Comparison of ENCODE assay signal across 13 cellular contexts in genomic region chr13:107649071-107649470, GRCh38.
DNase-seq lines count a peak whose midpoint lies in the region; ATAC-seq and TF ChIP-seq lines count a peak whose summit lies in the region.
"Had no signal": no experiment of that assay in that cellular context is flagged by ENCODE, and none has a peak within 500 bp of the region (broad histone marks: within the 10 kb centered on the region; RNA-seq: fewer than 3 reads in every experiment).

No MANE protein-coding gene starts in this region.

- ATAC-seq in IMR-90 (ENCODE audit: low read depth) = 0 out of 2 replicates have a peak, but pooled peaks have one; percentile 30
- no peak for ATAC-seq in left lung
- ATAC-seq in HG02981 (IDR thresholded peaks at IDR 0.05; ENCODE audit: unreplicated experiment) = no peak
- ATAC-seq: CD8-positive, alpha-beta T cell had no signal

- no peaks in the 10 kb centered on the region for H3K9me3 ChIP-seq in IMR-90 (ENCODE audit: control insufficient read depth, insufficient read depth, low read length)
- H3K9me3 ChIP-seq in adipocyte (ENCODE audit: control insufficient read depth, low read length) = no peaks in the 10 kb centered on the region
- H3K9me3 ChIP-seq in mesenchymal stem cell (ENCODE audit: control insufficient read depth, low read length) = no peaks in the 10 kb centered on the region
- no peaks in the 10 kb centered on the region for H3K9me3 ChIP-seq in left lung

- no peak overlapping the region for H2BK20ac ChIP-seq in IMR-90 (ENCODE audit: low read depth, low read length)

- H2BK120ac ChIP-seq in IMR-90 (ENCODE audit: low read depth, low read length) (no peak overlapping the region), mesenchymal stem cell (ENCODE audit: low read depth, low read length) (no peak overlapping the region)

- H3K4me3 ChIP-seq in IMR-90 (ENCODE audit: insufficient read depth, low read depth, low read length) (no peak overlapping the region), adipocyte (ENCODE audit: low read length) (no peak overlapping the region), fibroblast of villous mesenchyme (ENCODE audit: low read depth, low read length) (no peak overlapping the region), mesenchymal stem cell (ENCODE audit: insufficient read depth in 1 of 2, low read depth in 1 of 2, low read length in 2 of 2) (no peak overlapping the region), left lung (no peak overlapping the region)
- H3K4me3 ChIP-seq: BLaER1 treated with 17β-estradiol and CSF1 and Interleukin-3, amounts not matched to agents 10 nM and 100 nM had no signal

- H4K5ac ChIP-seq in IMR-90 (ENCODE audit: low read depth, low read length) = no peak overlapping the region

- H3K9me1 ChIP-seq in IMR-90 (ENCODE audit: insufficient read depth, low read length) = no peaks in the 10 kb centered on the region

- no peak overlapping the region for H3K27ac ChIP-seq in IMR-90 (ENCODE audit: insufficient read depth, low read length)
- no peak overlapping the region for H3K27ac ChIP-seq in mesenchymal stem cell (ENCODE audit: low read length, poor library complexity, severe bottlenecking)
- no peak overlapping the region for H3K27ac ChIP-seq in left lung
- H3K27ac ChIP-seq: BLaER1 treated with 17β-estradiol and CSF1 and Interleukin-3, amounts not matched to agents 10 nM and 100 nM had no signal

- no peaks in the 10 kb centered on the region for H4K20me1 ChIP-seq in IMR-90 (ENCODE audit: insufficient read depth, low read length)
- H4K20me1 ChIP-seq: BLaER1 treated with 17β-estradiol and CSF1 and Interleukin-3, amounts not matched to agents 10 nM and 100 nM had no signal

- H2AK9ac ChIP-seq in IMR-90 (replicated peaks; ENCODE audit: low read depth, low read length, poor library complexity) = no peak overlapping the region

- no peak overlapping the region for H3K56ac ChIP-seq in IMR-90 (ENCODE audit: extremely low read depth, insufficient read depth, low read length)

- DNase-seq in IMR-90 (peak; percentile 38), adipocyte (ENCODE audit: low read depth) (peak; percentile 24), fibroblast of villous mesenchyme (ENCODE audit: low read depth) (peak; percentile 6), mesenchymal stem cell (peak; percentile 17), left lung (no peak), epidermal melanocyte (ENCODE audit: insufficient read length, low spot score) (no peak), DMS79 (lab: John Stamatoyannopoulos, UW) (no peak)
- DNase-seq: Calu3; CD8-positive, alpha-beta T cell; DND-41; EL had no signal

- H3K4me2 ChIP-seq in IMR-90 (ENCODE audit: low read depth, low read length) (no peak overlapping the region), mesenchymal stem cell (ENCODE audit: low read length, poor library complexity, severe bottlenecking) (no peak overlapping the region)
- H3K4me2 ChIP-seq: BLaER1 treated with 17β-estradiol and CSF1 and Interleukin-3, amounts not matched to agents 10 nM and 100 nM had no signal

- H4K8ac ChIP-seq in IMR-90 (ENCODE audit: low read depth in 2 of 2, low read length in 2 of 2) = no peak overlapping the region
- no peak overlapping the region for H4K8ac ChIP-seq in mesenchymal stem cell (ENCODE audit: low read length)

- H2BK15ac ChIP-seq in IMR-90 (ENCODE audit: low read depth, low read length) = no peak overlapping the region
- H2BK15ac ChIP-seq in mesenchymal stem cell (ENCODE audit: low read depth, poor library complexity, severe bottlenecking) = no peak overlapping the region

- no peak for TF ChIP-seq RAD21 in IMR-90 (IDR thresholded peaks at IDR 0.05; ENCODE audit: low read length)

- intact Hi-C loops in IMR-90 (cut with micrococcal nuclease) = loop anchor here (10.0 kb wide), 2 partner anchors 64 to 94 kb away; no protein-coding TSS in a partner anchor
- intact Hi-C loops in left lung (cut with DNase I) = loop anchor here in 1 of 2 donors (10.0 kb wide), 1 partner anchor 434 kb away; no protein-coding TSS in a partner anchor

- H3K18ac ChIP-seq in IMR-90 (ENCODE audit: low read depth, low read length) (no peak overlapping the region), mesenchymal stem cell (ENCODE audit: low read depth in 1 of 2, low read length in 2 of 2) (no peak overlapping the region)

- POLR2A ChIA-PET in IMR-90 (lab: Charles Lee; ENCODE audit: unreplicated experiment) = no interaction called here

- H4K91ac ChIP-seq in IMR-90 (ENCODE audit: insufficient read depth, low read depth, low read length) (no peak overlapping the region), mesenchymal stem cell (ENCODE audit: low read length) (no peak overlapping the region)

- CTCF ChIA-PET in IMR-90 (lab: Yijun Ruan, JAX) = interaction anchor here (0.6 to 2.5 kb wide), 5 partner anchors 14 to 275 kb away, joined by 3 to 12 read pairs (median 3); no protein-coding TSS in a partner anchor

- H3K4ac ChIP-seq in IMR-90 (ENCODE audit: low read depth, low read length) (no peak overlapping the region), mesenchymal stem cell (ENCODE audit: low read depth in 1 of 2, low read length in 2 of 2) (no peak overlapping the region)

- peaks cover 11 to 40% of the 10 kb centered on the region in 2 experiments; a peak in 3 of 4 replicates for H3K79me1 ChIP-seq in IMR-90 (ENCODE audit: low read depth in 1 of 2, low read length in 2 of 2)
- peaks cover 10% of the 10 kb centered on the region for H3K79me1 ChIP-seq in mesenchymal stem cell (replicated peaks; ENCODE audit: low read length, poor library complexity, severe bottlenecking)

- no peaks in the 10 kb centered on the region for H3K36me3 ChIP-seq in IMR-90 (ENCODE audit: control insufficient read depth, insufficient read depth, low read length)
- no peaks in the 10 kb centered on the region for H3K36me3 ChIP-seq in adipocyte (ENCODE audit: control insufficient read depth, insufficient read depth, low read length, severe bottlenecking)
- no peaks in the 10 kb centered on the region for H3K36me3 ChIP-seq in mesenchymal stem cell (ENCODE audit: control insufficient read depth in 1 of 2, insufficient read depth in 2 of 2, low read depth in 1 of 2, low read length in 2 of 2)
- H3K36me3 ChIP-seq in left lung = no peaks in the 10 kb centered on the region
- H3K36me3 ChIP-seq: BLaER1 treated with 17β-estradiol and CSF1 and Interleukin-3, amounts not matched to agents 10 nM and 100 nM had no signal

- dilution Hi-C loops in IMR-90 (cut with HindIII; ENCODE audit: low sequenced_read_pairs, unreplicated experiment) = no loop called here

- TF ChIP-seq POLR2A in IMR-90 (IDR thresholded peaks at IDR 0.05; ENCODE audit: low read depth, low read length) = no peak

- H3K14ac ChIP-seq in IMR-90 (replicated peaks; ENCODE audit: low read depth, low read length) (no peak overlapping the region), mesenchymal stem cell (ENCODE audit: low read length in 2 of 2) (no peak overlapping the region)

- H2BK5ac ChIP-seq in IMR-90 (ENCODE audit: low read depth, low read length, poor library complexity, severe bottlenecking) (no peak overlapping the region), mesenchymal stem cell (ENCODE audit: low read depth, low read length, poor library complexity, severe bottlenecking) (no peak overlapping the region)

- H3K27me3 ChIP-seq in IMR-90 (ENCODE audit: control insufficient read depth, insufficient read depth, low read length) (no peaks in the 10 kb centered on the region), adipocyte (replicated peaks; ENCODE audit: control insufficient read depth, insufficient read depth, low read length) (no peaks in the 10 kb centered on the region), mesenchymal stem cell (ENCODE audit: control insufficient read depth in 1 of 2, insufficient read depth in 1 of 2, low read length in 2 of 2) (no peaks in the 10 kb centered on the region), left lung (no peaks in the 10 kb centered on the region)
- H3K27me3 ChIP-seq: BLaER1 treated with 17β-estradiol and CSF1 and Interleukin-3, amounts not matched to agents 10 nM and 100 nM had no signal

- no peak overlapping the region for H2AFZ ChIP-seq in IMR-90 (replicated peaks; ENCODE audit: low read length, poor library complexity)
- no peak overlapping the region for H2AFZ ChIP-seq in mesenchymal stem cell (ENCODE audit: low read depth, low read length)

- in situ Hi-C loops in IMR-90 (cut with MboI; ENCODE audit: low sequenced_read_pairs) = no loop called here

- no TSS peak for BruUV-seq in IMR-90 (replicated peaks; lab: Mats Ljungman, UMichigan)

- H3K23ac ChIP-seq in IMR-90 (ENCODE audit: low read depth, low read length) = no peak overlapping the region
- H3K23ac ChIP-seq in mesenchymal stem cell (ENCODE audit: low read length in 2 of 2) = no peak overlapping the region

- TF ChIP-seq CTCF in IMR-90 (conservative IDR thresholded peaks at IDR 0.05; ENCODE audit: low read depth, low read length) (no peak), fibroblast of villous mesenchyme (IDR thresholded peaks at IDR 0.05; ENCODE audit: insufficient read depth, low read depth, low read length) (no peak), left lung (IDR thresholded peaks at IDR 0.05) (no peak)

- H3K4me1 ChIP-seq in IMR-90 (ENCODE audit: control insufficient read depth, insufficient read depth, low read length) (no peaks in the 10 kb centered on the region), adipocyte (ENCODE audit: control insufficient read depth, insufficient read depth, low read length) (no peaks in the 10 kb centered on the region), mesenchymal stem cell (ENCODE audit: control insufficient read depth, insufficient read depth, low read depth, low read length) (no peaks in the 10 kb centered on the region), left lung (no peaks in the 10 kb centered on the region)
- H3K4me1 ChIP-seq: BLaER1 treated with 17β-estradiol and CSF1 and Interleukin-3, amounts not matched to agents 10 nM and 100 nM had no signal

- H2BK12ac ChIP-seq in mesenchymal stem cell (ENCODE audit: low read length in 2 of 2) = no peak overlapping the region

- H3K9ac ChIP-seq in IMR-90 (ENCODE audit: low read depth, low read length) = no peak overlapping the region
- no peak overlapping the region for H3K9ac ChIP-seq in adipocyte (ENCODE audit: low read length)
- no peak overlapping the region for H3K9ac ChIP-seq in mesenchymal stem cell (ENCODE audit: low read length)
- H3K9ac ChIP-seq: BLaER1 treated with 17β-estradiol and CSF1 and Interleukin-3, amounts not matched to agents 10 nM and 100 nM had no signal

- no peak overlapping the region for H2AK5ac ChIP-seq in IMR-90 (ENCODE audit: low read depth, low read length)
- H2AK5ac ChIP-seq in mesenchymal stem cell (ENCODE audit: low read length, severe bottlenecking) = no peak overlapping the region

TF ChIP-seq in IMR-90, 13 proteins besides CTCF, POLR2A, EP300 and RAD21 (continues in another document):
- no peak for TF ChIP-seq RCOR1 (IDR thresholded peaks at IDR 0.05; ENCODE audit: insufficient replicate concordance, low read length)
- TF ChIP-seq BHLHE40 (IDR thresholded peaks at IDR 0.05; ENCODE audit: low read depth, low read length) = no peak
- TF ChIP-seq FOS (IDR thresholded peaks at IDR 0.05; ENCODE audit: low read depth, low read length) = no peak
- TF ChIP-seq MXI1 (IDR thresholded peaks at IDR 0.05; ENCODE audit: borderline replicate concordance, low read depth, low read length) = no peak

Comparison
In these comparisons a context has a peak if more than half of its experiments do, and no peak if none do; other contexts are left out.
1. DNase-seq: peak in IMR-90 (single experiment), adipocyte (single experiment), fibroblast of villous mesenchyme (single experiment) and mesenchymal stem cell (single experiment); none in left lung (0 of 2), epidermal melanocyte (single experiment) and DMS79 (single experiment).